ENCODE assay signal across 8 cellular contexts in genomic region chr16:87316450-87316922, GRCh38. TPM values are rescaled to one million over a fixed set of nuclear protein-coding genes. Genes with fewer than 3 reads are reported as not detected.
DNase-seq lines count a peak whose midpoint lies in the region; ATAC-seq and TF ChIP-seq lines count a peak whose summit lies in the region.

No MANE protein-coding gene starts in this region.

- WGBS in sigmoid colon, 2 donors = 96 to 97% methylated on average over 4 of the region's 4 CpGs

- TF ChIP-seq EP300 in sigmoid colon (IDR thresholded peaks at IDR 0.05) = no peak

- TF ChIP-seq CTCF in GM12875 (IDR thresholded peaks at IDR 0.05; ENCODE audit: borderline replicate concordance, insufficient read depth, low read depth, low read length) (no peak), VCaP (conservative IDR thresholded peaks at IDR 0.05) (no peak), foreskin fibroblast (IDR thresholded peaks at IDR 0.05; ENCODE audit: low read depth, low read length) (no peak), sigmoid colon (IDR thresholded peaks at IDR 0.05) (no peak)

- no peaks in the 10 kb centered on the region for H3K9me3 ChIP-seq in sigmoid colon

- H3K36me3 ChIP-seq in sigmoid colon = no peaks in the 10 kb centered on the region

- H3K27me3 ChIP-seq in sigmoid colon = no peaks in the 10 kb centered on the region

- TF ChIP-seq POLR2A in sigmoid colon (IDR thresholded peaks at IDR 0.05) = no peak

- H3K4me1 ChIP-seq in sigmoid colon = peaks cover 0 to 12% (median 9%) of the 10 kb centered on the region in 4 donors

- no peak for ATAC-seq in HG02938 (IDR thresholded peaks at IDR 0.05; ENCODE audit: unreplicated experiment)

- H3K4me3 ChIP-seq in GM12875 (ENCODE audit: low read depth, low read length) = peak overlapping the region; percentile 76
- peak overlapping the region; percentile 89 to 96 for H3K4me3 ChIP-seq in foreskin fibroblast (ENCODE audit: low read depth in 1 of 2, low read length in 2 of 2)
- H3K4me3 ChIP-seq in sigmoid colon = peak overlapping the region; percentile 64 to 99 (median 90)

- intact Hi-C loops in sigmoid colon (cut with DNase I) = loop anchor here (2.0 to 10.0 kb wide), 4 partner anchors 46 to 238 kb away; partner anchors contain the start of genes MAP1LC3B and ZCCHC14

- DNase-seq in foreskin fibroblast (no peak), sigmoid colon (peak; percentile 60), hepatic stellate cell (ENCODE audit: low spot score) (no peak), GDM1 (lab: John Stamatoyannopoulos, UW) (no peak), GM19238 (ENCODE audit: insufficient read length, low spot score) (no peak)

- peak overlapping the region; percentile 55 for H3K27ac ChIP-seq in VCaP
- H3K27ac ChIP-seq in sigmoid colon = peak overlapping the region; percentile 92 to 98 (median 96)

RNA-seq across cellular contexts. Expression of gene C16orf95, which starts 0.7 kb away (rescaled TPM):
- 1 to 10 TPM in 2 of 4 donors, under 1 TPM in 1, not detected in 1; 0.36 to 1.9 (median 1.2) TPM for total RNA-seq in sigmoid colon
- 1 to 10 TPM; 2.5 to 6.6 (median 4.3) TPM for polyA plus RNA-seq in sigmoid colon
